17 cellular contexts compared by ENCODE assay signal in the genomic region with DNA sequence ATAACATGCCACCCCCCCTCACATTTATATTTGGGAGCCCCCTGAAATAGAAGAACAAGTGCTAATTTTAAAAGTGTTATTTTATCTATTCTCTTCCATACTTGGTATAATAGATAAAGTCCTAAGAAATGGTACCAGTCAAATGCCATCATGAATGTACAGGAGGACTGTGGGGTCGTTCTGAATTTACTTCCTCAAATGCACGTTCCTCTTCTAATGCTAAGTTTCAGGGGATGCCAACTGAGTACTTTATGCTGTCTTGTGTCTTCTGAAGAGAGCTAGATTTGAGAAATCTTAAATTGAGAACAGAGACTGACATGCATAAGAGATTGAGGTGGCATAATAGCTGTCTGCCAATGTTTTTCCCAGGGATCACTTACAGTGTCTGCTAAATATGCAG. TPM values are rescaled to one million over a fixed set of nuclear protein-coding genes. Genes with fewer than 3 reads are reported as not detected.
"Had no signal": no experiment of that assay in that cellular context is flagged by ENCODE, and none has a peak within 500 bp of the region (broad histone marks: within the 10 kb centered on the region; RNA-seq: fewer than 3 reads in every experiment).

No MANE protein-coding gene starts in this region.

- H3K4me1 ChIP-seq: esophagus muscularis mucosa, gastrocnemius medialis, heart right ventricle had no signal

- H3K9me3 ChIP-seq: esophagus muscularis mucosa, gastrocnemius medialis had no signal

- H3K36me3 ChIP-seq: esophagus muscularis mucosa, gastrocnemius medialis, heart right ventricle, spleen had no signal

- FAIRE-seq: islet of Langerhans had no signal

- H3K27me3 ChIP-seq: esophagus muscularis mucosa, gastrocnemius medialis, spleen had no signal

- ATAC-seq: effector memory CD8-positive, alpha-beta T cell; gastrocnemius medialis; heart right ventricle; natural killer cell; sciatic nerve had no signal

- H3K27ac ChIP-seq: epithelial cell of prostate, esophagus muscularis mucosa, gastrocnemius medialis, heart right ventricle, spleen had no signal

- H3K4me3 ChIP-seq: esophagus muscularis mucosa, gastrocnemius medialis, heart right ventricle, spleen had no signal

- DNase-seq: effector memory CD8-positive, alpha-beta T cell; gastrocnemius medialis; heart right ventricle; hypothalamus; kidney glomerular epithelial cell; natural killer cell; posterior cingulate gyrus; spleen; stimulated activated CD4-positive, alpha-beta T cell treated with anti-CD3 and anti-CD28 coated beads, Interleukin-15, amount 100 ng/mL, for 24 hours; stimulated activated CD4-positive, alpha-beta T cell treated with anti-CD3 and anti-CD28 coated beads, Interleukin-1b, Interleukin-23, amount 100 ng/mL, for 48 hours; stimulated activated CD4-positive, alpha-beta T cell treated with anti-CD3 and anti-CD28 coated beads, Interleukin-4, amount 100 ng/mL, for 4 hours; stimulated activated naive CD4-positive, alpha-beta T cell treated with Interleukin-2 at 50 U/mL for 16 hours; trophoblast cell had no signal

RNA-seq across cellular contexts. Expression of gene CFAP54, which starts 59.0 kb away (rescaled TPM):
- total RNA-seq: gastrocnemius medialis had no signal
